9 cellular contexts compared by ENCODE assay signal in genomic region chr6:148343028-148343374, GRCh38. TPM values are rescaled to one million over a fixed set of nuclear protein-coding genes. Genes with fewer than 3 reads are reported as not detected.
DNase-seq lines count a peak whose midpoint lies in the region; ATAC-seq, FAIRE-seq and TF ChIP-seq lines count a peak whose summit lies in the region.
"Had no signal": no experiment of that assay in that cellular context is flagged by ENCODE, and none has a peak within 500 bp of the region (broad histone marks: within the 10 kb centered on the region; RNA-seq: fewer than 3 reads in every experiment).

No MANE protein-coding gene starts in this region.

- CTCF ChIA-PET in activated naive CD4-positive, alpha-beta T cell treated with anti-CD3 and anti-CD28 coated beads for 36 hours (lab: Charles Lee) = no interaction called here

- peaks cover 12% of the 10 kb centered on the region for H3K4me1 Mint-ChIP-seq in activated naive CD4-positive, alpha-beta T cell treated with anti-CD3 and anti-CD28 coated beads for 36 hours (ENCODE audit: low read depth)
- peaks cover 38% of the 10 kb centered on the region for H3K4me1 Mint-ChIP-seq in type B pancreatic cell (ENCODE audit: unreplicated experiment)

- 1% methylated on average over 22 to 31 of the region's 34 CpGs for WGBS in mesodermal cell (ENCODE audit: insufficient coverage in 2 of 2), 2 experiments

- ATAC-seq in HG03469 (IDR thresholded peaks at IDR 0.05; ENCODE audit: unreplicated experiment) (no peak), GM18498 (IDR thresholded peaks at IDR 0.05; ENCODE audit: unreplicated experiment) (no peak)

- no peak for FAIRE-seq in bronchial epithelial cell (lab: Jason Lieb, UNC)

- no peak overlapping the region for H3K27ac Mint-ChIP-seq in activated naive CD4-positive, alpha-beta T cell treated with anti-CD3 and anti-CD28 coated beads for 36 hours
- H3K27ac Mint-ChIP-seq in type B pancreatic cell = peak overlapping the region; percentile 76

- H3K9me3 Mint-ChIP-seq in activated naive CD4-positive, alpha-beta T cell treated with anti-CD3 and anti-CD28 coated beads for 36 hours = no peaks in the 10 kb centered on the region
- H3K9me3 Mint-ChIP-seq in type B pancreatic cell = no peaks in the 10 kb centered on the region

- H3K4me3 ChIP-seq in bronchial epithelial cell (ENCODE audit: low read depth, low read length) = peak overlapping the region; percentile 63
- peak overlapping the region; percentile 77 for H3K4me3 ChIP-seq in mesodermal cell (ENCODE audit: extremely low read depth, insufficient read depth, low read length, poor library complexity, severe bottlenecking)

- TF ChIP-seq CTCF in bronchial epithelial cell (IDR thresholded peaks at IDR 0.05; ENCODE audit: insufficient read depth, low read length, severe bottlenecking) (no peak), type B pancreatic cell (conservative IDR thresholded peaks at IDR 0.05) (no peak)

- no peaks in the 10 kb centered on the region for H3K36me3 Mint-ChIP-seq in activated naive CD4-positive, alpha-beta T cell treated with anti-CD3 and anti-CD28 coated beads for 36 hours (ENCODE audit: low read depth)
- H3K36me3 Mint-ChIP-seq in type B pancreatic cell = no peaks in the 10 kb centered on the region

- H3K9me3 ChIP-seq in mesodermal cell (ENCODE audit: control insufficient read depth, low read length) = no peaks in the 10 kb centered on the region

- H3K36me3 ChIP-seq in bronchial epithelial cell (ENCODE audit: control insufficient read depth, insufficient read depth, low read length) (no peaks in the 10 kb centered on the region), mesodermal cell (ENCODE audit: control insufficient read depth, insufficient read depth, low read length) (peaks cover 4% of the 10 kb centered on the region)

- peak; percentile 5 for DNase-seq in activated naive CD4-positive, alpha-beta T cell treated with anti-CD3 and anti-CD28 coated beads for 36 hours
- no peak for DNase-seq in activated naive CD4-positive, alpha-beta T cell treated with anti-CD3 and anti-CD28 coated beads, Interleukin-2, amount 50 U/mL, for 16 hours
- DNase-seq in bronchial epithelial cell (ENCODE audit: low read depth) (no peak), type B pancreatic cell (ENCODE audit: extremely low spot score, unreplicated experiment) (peak; percentile 72), DMS53 treated with DMSO at 0.1 percent for 48 hours (lab: John Stamatoyannopoulos, UW; ENCODE audit: unreplicated experiment) (no peak)
- DNase-seq: DND-41 had no signal

- peaks cover 54% of the 10 kb centered on the region for H3K27me3 Mint-ChIP-seq in activated naive CD4-positive, alpha-beta T cell treated with anti-CD3 and anti-CD28 coated beads for 36 hours (ENCODE audit: low read depth)
- no peaks in the 10 kb centered on the region for H3K27me3 Mint-ChIP-seq in type B pancreatic cell

- H3K27ac ChIP-seq in mesodermal cell (ENCODE audit: low read depth, low read length, severe bottlenecking) = peak overlapping the region; percentile 100

- H3K4me1 ChIP-seq in mesodermal cell (ENCODE audit: control insufficient read depth, insufficient read depth, low read length, poor library complexity, severe bottlenecking) = peaks cover 40% of the 10 kb centered on the region

- intact Hi-C loops in activated naive CD4-positive, alpha-beta T cell treated with anti-CD3 and anti-CD28 coated beads for 36 hours (cut with micrococcal nuclease) = loop anchor here (5.0 kb wide), 1 partner anchor 141 kb away; no protein-coding TSS in a partner anchor

- H3K4me3 Mint-ChIP-seq in activated naive CD4-positive, alpha-beta T cell treated with anti-CD3 and anti-CD28 coated beads for 36 hours = no peak overlapping the region
- peak overlapping the region; percentile 85 for H3K4me3 Mint-ChIP-seq in type B pancreatic cell

- no peaks in the 10 kb centered on the region for H3K27me3 ChIP-seq in bronchial epithelial cell (ENCODE audit: control insufficient read depth, insufficient read depth, low read length)

RNA-seq across cellular contexts. Expression of gene SASH1, which starts 0.4 kb away (rescaled TPM):
- not detected for total RNA-seq in activated naive CD4-positive, alpha-beta T cell treated with anti-CD3 and anti-CD28 coated beads for 36 hours
- total RNA-seq in bronchial epithelial cell (3.9 and 9.0 TPM in 2 replicates), type B pancreatic cell (ENCODE audit: low replicate concordance) (61.3 and 99.9 TPM in 2 replicates)
- polyA plus RNA-seq in mesodermal cell (2013, experiment 1 of 2) = 42.4 TPM
- 35.2 TPM for polyA plus RNA-seq in mesodermal cell (2013, experiment 2 of 2)

Comparison
In these comparisons a context has a peak if more than half of its experiments do, and no peak if none do; other contexts are left out.
1. DNase-seq: peak in activated naive CD4-positive, alpha-beta T cell treated with anti-CD3 and anti-CD28 coated beads for 36 hours (single experiment) and type B pancreatic cell (single experiment); none in activated naive CD4-positive, alpha-beta T cell treated with anti-CD3 and anti-CD28 coated beads, Interleukin-2, amount 50 U/mL, for 16 hours (single experiment), bronchial epithelial cell (single experiment) and DMS53 treated with DMSO at 0.1 percent for 48 hours (single experiment).